In genomic region chr21:37419228-37419906, GRCh38 we compare ENCODE assay signal across 2 cellular contexts.
TF ChIP-seq lines count a peak whose summit lies in the region.

No MANE protein-coding gene starts in this region.

TF ChIP-seq in IMR-90, 13 proteins besides CTCF, POLR2A, EP300 and RAD21:
- no peak for TF ChIP-seq MXI1 (IDR thresholded peaks at IDR 0.05; ENCODE audit: borderline replicate concordance, low read depth, low read length)
- no peak for TF ChIP-seq ELK1 (IDR thresholded peaks at IDR 0.05; ENCODE audit: borderline replicate concordance, low read depth, low read length)
- no peak for TF ChIP-seq MAFK (IDR thresholded peaks at IDR 0.05; ENCODE audit: low read depth, low read length)
- TF ChIP-seq CEBPB (IDR thresholded peaks at IDR 0.05; ENCODE audit: low read depth, low read length) = no peak
- no peak for TF ChIP-seq FOS (IDR thresholded peaks at IDR 0.05; ENCODE audit: low read depth, low read length)
- no peak for TF ChIP-seq RCOR1 (IDR thresholded peaks at IDR 0.05; ENCODE audit: insufficient replicate concordance, low read length)
- no peak for TF ChIP-seq BHLHE40 (IDR thresholded peaks at IDR 0.05; ENCODE audit: low read depth, low read length)
- no peak for TF ChIP-seq CHD1 (IDR thresholded peaks at IDR 0.05; ENCODE audit: low read depth, low read length)
- TF ChIP-seq USF2 (IDR thresholded peaks at IDR 0.05; ENCODE audit: low read depth, low read length) = no peak
- no peak for TF ChIP-seq MAZ (IDR thresholded peaks at IDR 0.05; ENCODE audit: borderline replicate concordance, low read depth, low read length)
- TF ChIP-seq SMC3 (IDR thresholded peaks at IDR 0.05; ENCODE audit: low read depth, low read length) = no peak
- no peak for TF ChIP-seq NFE2L2 (IDR thresholded peaks at IDR 0.05; ENCODE audit: low read depth, low read length)
- no peak for TF ChIP-seq RFX5 (IDR thresholded peaks at IDR 0.05; ENCODE audit: low read depth, low read length)

TF ChIP-seq in GM12878, 131 proteins besides CTCF, POLR2A, EP300 and RAD21:
- TF ChIP-seq, protein P1, sequence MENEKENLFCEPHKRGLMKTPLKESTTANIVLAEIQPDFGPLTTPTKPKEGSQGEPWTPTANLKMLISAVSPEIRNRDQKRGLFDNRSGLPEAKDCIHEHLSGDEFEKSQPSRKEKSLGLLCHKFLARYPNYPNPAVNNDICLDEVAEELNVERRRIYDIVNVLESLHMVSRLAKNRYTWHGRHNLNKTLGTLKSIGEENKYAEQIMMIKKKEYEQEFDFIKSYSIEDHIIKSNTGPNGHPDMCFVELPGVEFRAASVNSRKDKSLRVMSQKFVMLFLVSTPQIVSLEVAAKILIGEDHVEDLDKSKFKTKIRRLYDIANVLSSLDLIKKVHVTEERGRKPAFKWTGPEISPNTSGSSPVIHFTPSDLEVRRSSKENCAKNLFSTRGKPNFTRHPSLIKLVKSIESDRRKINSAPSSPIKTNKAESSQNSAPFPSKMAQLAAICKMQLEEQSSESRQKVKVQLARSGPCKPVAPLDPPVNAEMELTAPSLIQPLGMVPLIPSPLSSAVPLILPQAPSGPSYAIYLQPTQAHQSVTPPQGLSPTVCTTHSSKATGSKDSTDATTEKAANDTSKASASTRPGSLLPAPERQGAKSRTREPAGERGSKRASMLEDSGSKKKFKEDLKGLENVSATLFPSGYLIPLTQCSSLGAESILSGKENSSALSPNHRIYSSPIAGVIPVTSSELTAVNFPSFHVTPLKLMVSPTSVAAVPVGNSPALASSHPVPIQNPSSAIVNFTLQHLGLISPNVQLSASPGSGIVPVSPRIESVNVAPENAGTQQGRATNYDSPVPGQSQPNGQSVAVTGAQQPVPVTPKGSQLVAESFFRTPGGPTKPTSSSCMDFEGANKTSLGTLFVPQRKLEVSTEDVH (IDR thresholded peaks at IDR 0.05; ENCODE audit: low read depth, partially characterized antibody) = no peak
